In the genomic region with DNA sequence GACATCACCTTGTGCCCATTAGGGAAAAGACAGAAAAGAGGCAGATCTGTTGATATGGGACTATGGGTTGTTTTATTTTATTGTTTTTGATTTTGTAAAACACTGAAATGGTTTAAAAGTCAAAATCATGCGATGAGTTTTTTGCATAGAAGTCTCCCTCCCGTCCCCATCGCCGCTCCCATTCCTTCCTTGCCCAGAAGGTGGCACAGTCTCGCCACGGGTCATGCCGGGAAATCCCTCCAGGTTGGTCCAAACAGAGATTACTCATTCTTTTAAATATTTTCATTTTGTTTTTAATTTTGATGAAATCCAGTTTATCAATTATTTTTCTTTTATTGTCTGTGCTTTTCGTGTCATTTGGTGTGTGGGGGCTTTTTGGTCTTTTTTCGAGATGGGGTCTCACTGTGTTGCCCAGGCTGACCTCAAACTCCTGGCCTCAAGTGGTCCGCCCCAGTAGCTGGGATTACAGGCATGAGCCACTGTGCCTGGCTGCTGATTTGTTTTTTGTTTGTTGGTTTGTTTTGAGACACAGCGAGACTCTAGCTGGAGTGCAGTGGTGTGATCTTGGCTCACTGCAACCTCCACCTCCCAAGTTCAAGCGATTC, we compare ENCODE assay signal across 8 cellular contexts. TPM values are rescaled to one million over a fixed set of nuclear protein-coding genes. Genes with fewer than 3 reads are reported as not detected.
DNase-seq lines count a peak whose midpoint lies in the region; ATAC-seq and TF ChIP-seq lines count a peak whose summit lies in the region.

No MANE protein-coding gene starts in this region.

- peak in 1 of 2 donors; percentile 71 for ATAC-seq in left cardiac atrium
- no peak for ATAC-seq in HG03039 (IDR thresholded peaks at IDR 0.05; ENCODE audit: unreplicated experiment)

- H3K27me3 ChIP-seq in spleen (replicated peaks in 1 of 7): no peaks in the 10 kb centered on the region

- H3K4me3 Mint-ChIP-seq in activated CD4-positive, alpha-beta memory T cell treated with anti-CD3 and anti-CD28 coated beads for 36 hours: no peak overlapping the region

- TF ChIP-seq CTCF in spleen (IDR thresholded peaks at IDR 0.05 in 8 of 11, conservative IDR thresholded peaks at IDR 0.05 in 3 of 11): peak; percentile 36 to 84 (median 78)

- peaks cover 0 to 72% (median 6%) of the 10 kb centered on the region in 6 donors for H3K36me3 ChIP-seq in spleen

- H3K27ac ChIP-seq in spleen: no peak overlapping the region

- no peak overlapping the region for H3K27ac Mint-ChIP-seq in activated CD4-positive, alpha-beta memory T cell treated with anti-CD3 and anti-CD28 coated beads for 36 hours

- no peaks in the 10 kb centered on the region for H3K27me3 Mint-ChIP-seq in activated CD4-positive, alpha-beta memory T cell treated with anti-CD3 and anti-CD28 coated beads for 36 hours

- H3K4me1 ChIP-seq in spleen: peaks cover 0 to 9% (median 2%) of the 10 kb centered on the region in 6 donors

- POLR2A ChIA-PET in activated CD4-positive, alpha-beta memory T cell treated with anti-CD3 and anti-CD28 coated beads for 36 hours (lab: Charles Lee): no interaction called here

- WGBS in spleen, 5 donors: 51 to 65% (median 54%) methylated on average over 12 of the region's 12 CpGs

- H3K36me3 Mint-ChIP-seq in activated CD4-positive, alpha-beta memory T cell treated with anti-CD3 and anti-CD28 coated beads for 36 hours: peaks cover 15% of the 10 kb centered on the region

- H3K9me3 Mint-ChIP-seq in activated CD4-positive, alpha-beta memory T cell treated with anti-CD3 and anti-CD28 coated beads for 36 hours: no peaks in the 10 kb centered on the region

- no peaks in the 10 kb centered on the region for H3K4me1 Mint-ChIP-seq in activated CD4-positive, alpha-beta memory T cell treated with anti-CD3 and anti-CD28 coated beads for 36 hours (ENCODE audit: low read depth)

- DNase-seq in NCI-H2227 (lab: John Stamatoyannopoulos, UW; ENCODE audit: unreplicated experiment) (peak; percentile 24), NCI-H2227 treated with DMSO at 0.1 percent for 48 hours (lab: John Stamatoyannopoulos, UW) (no peak), HuH-7.5 (ENCODE audit: low spot score) (peak; percentile 80), left cardiac atrium (peak; percentile 55), spleen (no peak), T-helper 2 cell (no peak)
- peak; percentile 64 for DNase-seq in activated CD4-positive, alpha-beta memory T cell treated with anti-CD3 and anti-CD28 coated beads for 36 hours

- no peak for TF ChIP-seq POLR2A in spleen (IDR thresholded peaks at IDR 0.05)

- CTCF ChIA-PET in activated CD4-positive, alpha-beta memory T cell treated with anti-CD3 and anti-CD28 coated beads for 36 hours (lab: Charles Lee): interaction anchor here (0.6 to 1.7 kb wide), 10 partner anchors 10 to 125 kb away, joined by 3 to 9 read pairs (median 4); a partner anchor contains a TSS

- H3K9me3 ChIP-seq in spleen: no peaks in the 10 kb centered on the region

- intact Hi-C loops in activated CD4-positive, alpha-beta memory T cell treated with anti-CD3 and anti-CD28 coated beads for 36 hours (cut with micrococcal nuclease): no loop called here
- intact Hi-C loops in left cardiac atrium (cut with DNase I): loop anchor here (2.0 to 5.0 kb wide), 2 partner anchors 43 to 61 kb away; no protein-coding TSS in a partner anchor
- intact Hi-C loops in spleen (cut with DNase I; ENCODE audit: low total_unique reads): loop anchor here (5.0 kb wide), 1 partner anchor 63 kb away; no protein-coding TSS in a partner anchor

- no peak overlapping the region for H3K4me3 ChIP-seq in spleen

RNA-seq across cellular contexts. Expression of a gene that starts 9.2 kb away (rescaled TPM):
- 10 to 100 TPM; 29.0 to 30.8 TPM for total RNA-seq in activated CD4-positive, alpha-beta memory T cell treated with anti-CD3 and anti-CD28 coated beads for 36 hours
- 10 to 100 TPM; 27.5 to 34.7 TPM for total RNA-seq in left cardiac atrium
- 10 to 100 TPM; 20.2 to 65.6 (median 45.1) TPM for total RNA-seq in spleen
- 10 to 100 TPM in 1 of 3 donors, 1 to 10 TPM in 2; 9.3 to 17.3 (median 9.6) TPM for polyA plus RNA-seq in spleen

RNA-seq across cellular contexts. Expression of a gene that starts 26.8 kb away (rescaled TPM):
- 100 to 1,000 TPM; 356 to 361 TPM for total RNA-seq in activated CD4-positive, alpha-beta memory T cell treated with anti-CD3 and anti-CD28 coated beads for 36 hours
- total RNA-seq in left cardiac atrium (10 to 100 TPM; 68.9 to 79.0 TPM), spleen (10 to 100 TPM; 55.8 to 86.5 (median 65.1) TPM)
- 100 to 1,000 TPM in 2 of 3 donors, 10 to 100 TPM in 1; 91.6 to 192 (median 151) TPM for polyA plus RNA-seq in spleen

RNA-seq across cellular contexts. Expression of a gene that starts 36.3 kb away (rescaled TPM):
- total RNA-seq in activated CD4-positive, alpha-beta memory T cell treated with anti-CD3 and anti-CD28 coated beads for 36 hours: not detected
- total RNA-seq in left cardiac atrium (1 to 10 TPM in 1 of 2 donors, under 1 TPM in 1; 0.50 to 1.5 TPM), spleen (10 to 100 TPM in 2 of 7 donors, 1 to 10 TPM in 5; 1.9 to 34.3 (median 4.3) TPM)
- 10 to 100 TPM in 1 of 3 donors, under 1 TPM in 2; 0.77 to 15.9 (median 0.96) TPM for polyA plus RNA-seq in spleen

RNA-seq across cellular contexts. Expression of a gene that starts 47.8 kb away (rescaled TPM):
- not detected for total RNA-seq in activated CD4-positive, alpha-beta memory T cell treated with anti-CD3 and anti-CD28 coated beads for 36 hours
- total RNA-seq in left cardiac atrium (1 to 10 TPM; 4.9 to 8.7 TPM), spleen (100 to 1,000 TPM in 3 of 7 donors, 10 to 100 TPM in 4; 82.2 to 164 (median 90.5) TPM)
- polyA plus RNA-seq in spleen: 10 to 100 TPM; 14.6 to 32.2 (median 16.0) TPM

Comparison
In these comparisons a context has a peak if more than half of its experiments do, and no peak if none do; other contexts are left out.
1. DNase-seq: peak in NCI-H2227 (single experiment), HuH-7.5 (single experiment), activated CD4-positive, alpha-beta memory T cell treated with anti-CD3 and anti-CD28 coated beads for 36 hours (single experiment) and left cardiac atrium (single experiment); none in NCI-H2227 treated with DMSO at 0.1 percent for 48 hours (single experiment), spleen (single experiment) and T-helper 2 cell (0 of 5).
2. RNA of a gene that starts 26.8 kb away (total RNA-seq): 356 to 361 TPM in activated CD4-positive, alpha-beta memory T cell treated with anti-CD3 and anti-CD28 coated beads for 36 hours; 68.9 to 79.0 TPM in left cardiac atrium and 55.8 to 86.5 TPM in spleen; every median in the first group is over 4 times any median in the second.